8 cellular contexts compared by ENCODE assay signal in genomic region chr6:49550413-49551125, GRCh38. TPM values are rescaled to one million over a fixed set of nuclear protein-coding genes. Genes with fewer than 3 reads are reported as not detected.
A peak's percentile ranks its signal among the peaks of the same experiment; 100 is the strongest.
DNase-seq lines count a peak whose midpoint lies in the region; ATAC-seq and TF ChIP-seq lines count a peak whose summit lies in the region.

Gene C6orf141, plus strand, starts transcription at chr6:49550668. Its CDS starts 125 bp downstream, at chr6:49550793.

- peaks cover 58% of the 10 kb centered on the region for H3K27me3 ChIP-seq in cardiac muscle cell
- H3K27me3 ChIP-seq in adrenal gland, result peaks cover 17% of the 10 kb centered on the region
- peaks cover 61% of the 10 kb centered on the region for H3K27me3 ChIP-seq in iPS-20b (ENCODE audit: insufficient read depth, low read length)

- H3K9me3 ChIP-seq in cardiac muscle cell (ENCODE audit: low read depth), result no peaks in the 10 kb centered on the region
- H3K9me3 ChIP-seq in adrenal gland (replicated peaks in 1 of 3), result no peaks in the 10 kb centered on the region
- H3K9me3 ChIP-seq in iPS-20b (ENCODE audit: insufficient read depth, low read depth, low read length), result no peaks in the 10 kb centered on the region

- intact Hi-C loops in Right ventricle myocardium inferior (cut with DNase I), result no loop called here
- intact Hi-C loops in adrenal gland (cut with DNase I), result no loop called here

- peak within 1 kb of the TSS; percentile 22 for H3K4me3 ChIP-seq in cardiac muscle cell
- H3K4me3 ChIP-seq in adrenal gland, result peak within 1 kb of the TSS in 3 of 4 donors; percentile 3 to 43 (median 11)
- peak within 1 kb of the TSS; percentile 90 for H3K4me3 ChIP-seq in iPS-20b (ENCODE audit: low read length)

- H3K4me1 ChIP-seq in cardiac muscle cell (ENCODE audit: low read depth), result peaks cover 13% of the 10 kb centered on the region
- H3K4me1 ChIP-seq in adrenal gland (replicated peaks in 1 of 2), result peaks cover 15 to 17% of the 10 kb centered on the region in 2 donors
- peaks cover 28% of the 10 kb centered on the region; the same call in 1 of the 2 replicates for H3K4me1 ChIP-seq in iPS-20b (ENCODE audit: insufficient read depth, low read length)

- no peak within 1 kb of the TSS for H3K27ac ChIP-seq in cardiac muscle cell
- no peak within 1 kb of the TSS for H3K27ac ChIP-seq in adrenal gland
- H3K27ac ChIP-seq in iPS-20b (ENCODE audit: low read length), result peak within 1 kb of the TSS; percentile 59

- ATAC-seq in Right ventricle myocardium inferior (no peak), HG02884 (IDR thresholded peaks at IDR 0.05; ENCODE audit: unreplicated experiment) (peak; percentile 70)

- 1 to 4% (median 2%) methylated on average over 20 to 48 of the region's 48 CpGs for WGBS in adrenal gland, 4 donors

- peak within 1 kb of the TSS; percentile 91 for H3K9ac ChIP-seq in iPS-20b (ENCODE audit: low read depth, low read length)

- TF ChIP-seq POLR2A in adrenal gland (IDR thresholded peaks at IDR 0.05), result no peak

- DNase-seq in cardiac muscle cell (ENCODE audit: low read depth in 1 of 2, low spot score in 1 of 2), result peak; percentile 34 to 37
- DNase-seq in Right ventricle myocardium inferior (ENCODE audit: missing footprints), result no peak
- peak; percentile 15 for DNase-seq in NCI-H345 treated with DMSO at 0.1 percent for 48 hours (lab: John Stamatoyannopoulos, UW; ENCODE audit: unreplicated experiment)
- peak in 2 of 7 donors; percentile 11 to 15 for DNase-seq in adrenal gland
- peak; percentile 3 to 9 for DNase-seq in stimulated activated CD4-positive, alpha-beta T cell treated with anti-CD3 and anti-CD28 coated beads, Interleukin-1b, Interleukin-23, amount 100 ng/mL, for 4 hours (ENCODE audit: low read depth in 2 of 2)
- no peak for DNase-seq in cerebellum (ENCODE audit: low spot score)

- no peak for TF ChIP-seq CTCF in cardiac muscle cell (IDR thresholded peaks at IDR 0.05; ENCODE audit: low read depth, low read length)
- no peak for TF ChIP-seq CTCF in adrenal gland (IDR thresholded peaks at IDR 0.05)

- H3K36me3 ChIP-seq in cardiac muscle cell (no peaks in the 10 kb centered on the region), adrenal gland (replicated peaks in 1 of 2) (no peaks in the 10 kb centered on the region), iPS-20b (ENCODE audit: insufficient read depth, low read depth, low read length) (peaks cover 21% of the 10 kb centered on the region)

RNA-seq across cellular contexts. Expression of gene C6orf141, which starts in this region (rescaled TPM):
- total RNA-seq in cardiac muscle cell (0.54 TPM in 1 of 2 replicates, not detected in the other), Right ventricle myocardium inferior (not detected), adrenal gland (1 to 10 TPM in 3 of 8 donors, under 1 TPM in 1, not detected in 4; 0.65 to 1.7 (median 1.0) TPM), cerebellum (2.6 TPM)
- polyA plus RNA-seq in cardiac muscle cell (0.67 and 0.98 TPM in 2 replicates), adrenal gland (1 to 10 TPM in 2 of 3 donors, under 1 TPM in 1; 0.16 to 2.9 (median 2.3) TPM)

Comparison
In these comparisons a context has a peak if more than half of its experiments do, and no peak if none do; other contexts are left out.
1. Peak in DNase-seq and H3K4me3 ChIP-seq in cardiac muscle cell; RNA of the gene not detected or under 1 TPM.
2. DNase-seq: peak in NCI-H345 treated with DMSO at 0.1 percent for 48 hours (single experiment) and stimulated activated CD4-positive, alpha-beta T cell treated with anti-CD3 and anti-CD28 coated beads, Interleukin-1b, Interleukin-23, amount 100 ng/mL, for 4 hours (2 of 2); none in Right ventricle myocardium inferior (single experiment) and cerebellum (single experiment).
3. H3K4me3 ChIP-seq: peak in every context shown above with its lines; median percentile 90 in iPS-20b; 22 in cardiac muscle cell; 11 in adrenal gland.